Comparison of ENCODE assay signal across 18 cellular contexts in the genomic region with DNA sequence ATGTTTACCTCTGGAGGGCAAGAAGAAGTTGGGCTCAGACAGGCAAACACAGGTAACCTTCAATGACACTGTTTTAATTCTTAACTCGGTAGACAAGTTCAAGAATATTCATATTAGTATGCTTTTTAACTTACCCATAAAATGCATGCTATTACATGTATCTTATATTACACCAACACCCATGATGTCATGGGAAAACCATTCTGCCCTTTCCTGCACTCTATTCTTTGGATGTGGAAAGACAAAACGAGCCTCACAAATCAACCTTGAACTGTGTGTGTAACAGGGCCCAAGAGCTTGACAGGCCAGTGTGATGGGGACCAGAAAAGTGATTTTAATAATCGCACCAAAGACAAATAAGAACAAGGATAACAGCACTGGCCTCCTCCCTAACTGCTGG. TPM values are rescaled to one million over a fixed set of nuclear protein-coding genes. Genes with fewer than 3 reads are reported as not detected.
DNase-seq lines count a peak whose midpoint lies in the region; TF ChIP-seq lines count a peak whose summit lies in the region.
"Had no signal": no experiment of that assay in that cellular context is flagged by ENCODE, and none has a peak within 500 bp of the region (broad histone marks: within the 10 kb centered on the region; RNA-seq: fewer than 3 reads in every experiment).

No MANE protein-coding gene starts in this region.

- TF ChIP-seq CTCF in endothelial cell (IDR thresholded peaks at IDR 0.05; ENCODE audit: unreplicated experiment) (no peak), fibroblast of pulmonary artery (IDR thresholded peaks at IDR 0.05; ENCODE audit: low read length, missing control alignments) (no peak), progenitor cell of endocrine pancreas (IDR thresholded peaks at IDR 0.05; ENCODE audit: unreplicated experiment) (no peak)

- H3K27me3 Mint-ChIP-seq in endothelial cell (ENCODE audit: unreplicated experiment) (peaks cover 2% of the 10 kb centered on the region), progenitor cell of endocrine pancreas (no peaks in the 10 kb centered on the region)
- H3K27me3 Mint-ChIP-seq: CD4-positive, alpha-beta memory T cell had no signal

- H3K36me3 Mint-ChIP-seq in endothelial cell (ENCODE audit: low read depth, unreplicated experiment) (peaks cover 27% of the 10 kb centered on the region), progenitor cell of endocrine pancreas (ENCODE audit: insufficient read depth) (peaks cover 30% of the 10 kb centered on the region)

- H3K27ac Mint-ChIP-seq in endothelial cell (ENCODE audit: unreplicated experiment): no peak overlapping the region
- H3K27ac Mint-ChIP-seq in progenitor cell of endocrine pancreas: peak overlapping the region; percentile 17
- H3K27ac Mint-ChIP-seq: GM23338 had no signal

- H3K4me3 Mint-ChIP-seq in endothelial cell (ENCODE audit: unreplicated experiment): peak overlapping the region; percentile 66
- no peak overlapping the region for H3K4me3 Mint-ChIP-seq in progenitor cell of endocrine pancreas (ENCODE audit: low read depth)
- H3K4me3 Mint-ChIP-seq: CD14-positive monocyte; CD4-positive, alpha-beta memory T cell; GM23338 had no signal

- H3K4me1 Mint-ChIP-seq in endothelial cell (ENCODE audit: unreplicated experiment) (no peaks in the 10 kb centered on the region), progenitor cell of endocrine pancreas (ENCODE audit: low read depth) (peaks cover 2% of the 10 kb centered on the region)

- no peak overlapping the region for H3K4me3 ChIP-seq in fibroblast of pulmonary artery (replicated peaks; ENCODE audit: low read depth, low read length)
- H3K4me3 ChIP-seq: BLaER1, GM23338 had no signal

- DNase-seq in endothelial cell (ENCODE audit: low spot score): no peak
- peak; percentile 27 for DNase-seq in fibroblast of pulmonary artery (ENCODE audit: low read depth)
- no peak for DNase-seq in progenitor cell of endocrine pancreas (ENCODE audit: low spot score, unreplicated experiment)
- DNase-seq in AML-193 (lab: John Stamatoyannopoulos, UW): no peak
- DNase-seq in activated CD4-positive, alpha-beta T cell treated with anti-CD3 and anti-CD28 coated beads, Interleukin-2, amount 50 U/mL, for 1 hour: no peak
- DNase-seq in NCI-H82 (lab: John Stamatoyannopoulos, UW): no peak
- DNase-seq: ACHN; CD4-positive, alpha-beta memory T cell; DMS153; DMS79; GDM1; HCEC 1CT; IMR-90 had no signal

- H3K9me3 Mint-ChIP-seq in endothelial cell (ENCODE audit: unreplicated experiment) (no peaks in the 10 kb centered on the region), progenitor cell of endocrine pancreas (ENCODE audit: low read depth) (no peaks in the 10 kb centered on the region)
- H3K9me3 Mint-ChIP-seq: CD14-positive monocyte, GM23338 had no signal

- peak overlapping the region; percentile 20 for H3K27ac ChIP-seq in angular gyrus (ENCODE audit: low read depth, low read length)
- H3K27ac ChIP-seq: BLaER1, HL-60 had no signal

RNA-seq across cellular contexts. Expression of gene RAP1GAP, which starts 22.6 kb away (rescaled TPM):
- total RNA-seq in endothelial cell (ENCODE audit: unreplicated experiment) (0.56 TPM), progenitor cell of endocrine pancreas (15.3 and 16.1 TPM in 2 replicates)

Comparison
In these comparisons a context has a peak if more than half of its experiments do, and no peak if none do; other contexts are left out.
1. RNA of gene RAP1GAP, which starts 22.6 kb away (total RNA-seq): 15.3 to 16.1 TPM in progenitor cell of endocrine pancreas; 0.56 TPM in endothelial cell (single experiment); every median in the first group is over 10 times any median in the second.